13 cellular contexts compared by ENCODE assay signal in genomic region chr3:188446791-188447190, GRCh38.
DNase-seq lines count a peak whose midpoint lies in the region; ATAC-seq and TF ChIP-seq lines count a peak whose summit lies in the region.
"Had no signal": no experiment of that assay in that cellular context is flagged by ENCODE, and none has a peak within 500 bp of the region (broad histone marks: within the 10 kb centered on the region; RNA-seq: fewer than 3 reads in every experiment).

No MANE protein-coding gene starts in this region.

- no peak for DNase-seq in activated naive CD8-positive, alpha-beta T cell treated with anti-CD3 and anti-CD28 coated beads, Interleukin-2, amount 10 ng/mL, durations not matched to agents 7 days and 5 days
- no peak for DNase-seq in activated naive CD8-positive, alpha-beta T cell treated with anti-CD3 and anti-CD28 coated beads for 36 hours
- peak; percentile 80 for DNase-seq in Jurkat, Clone E6-1 (ENCODE audit: low read depth, low spot score)
- DNase-seq in NCI-H1417 (lab: John Stamatoyannopoulos, UW) (no peak), heart left ventricle (no peak), neural progenitor cell (ENCODE audit: low spot score) (no peak)
- DNase-seq: activated CD8-positive, alpha-beta memory T cell treated with anti-CD3 and anti-CD28 coated beads for 24 hours; aorta; IMR-90; NCI-H226 had no signal

- H3K36me3 ChIP-seq in heart left ventricle (peaks cover 0 to under 1% (median 0%) of the 10 kb centered on the region in 9 donors), neural progenitor cell (no peaks in the 10 kb centered on the region)

- H3K36me3 Mint-ChIP-seq in activated naive CD8-positive, alpha-beta T cell treated with anti-CD3 and anti-CD28 coated beads, Interleukin-2, amount 10 ng/mL, durations not matched to agents 7 days and 5 days, result peaks cover 30% of the 10 kb centered on the region
- H3K36me3 Mint-ChIP-seq in activated naive CD8-positive, alpha-beta T cell treated with anti-CD3 and anti-CD28 coated beads for 36 hours, result peaks cover 27% of the 10 kb centered on the region
- peaks cover 24% of the 10 kb centered on the region for H3K36me3 Mint-ChIP-seq in stimulated activated memory B cell treated with anti-CD40 and anti-IgM and Interleukin-4, amounts not matched to agents 10 μg/mL and 1 μg/mL and 100 μg/mL, for 72 hours
- H3K36me3 Mint-ChIP-seq in neural progenitor cell, result peaks cover 3% of the 10 kb centered on the region

- no peaks in the 10 kb centered on the region for H3K27me3 Mint-ChIP-seq in activated naive CD8-positive, alpha-beta T cell treated with anti-CD3 and anti-CD28 coated beads, Interleukin-2, amount 10 ng/mL, durations not matched to agents 7 days and 5 days
- no peaks in the 10 kb centered on the region for H3K27me3 Mint-ChIP-seq in activated naive CD8-positive, alpha-beta T cell treated with anti-CD3 and anti-CD28 coated beads for 36 hours
- H3K27me3 Mint-ChIP-seq in stimulated activated memory B cell treated with anti-CD40 and anti-IgM and Interleukin-4, amounts not matched to agents 10 μg/mL and 1 μg/mL and 100 μg/mL, for 72 hours, result no peaks in the 10 kb centered on the region
- H3K27me3 Mint-ChIP-seq in neural progenitor cell (ENCODE audit: insufficient read depth, low read depth), result no peaks in the 10 kb centered on the region

- H4K20me1 ChIP-seq in neural progenitor cell (ENCODE audit: low read depth), result no peaks in the 10 kb centered on the region

- 76 to 91% (median 86%) methylated on average over 2 of the region's 2 CpGs for WGBS in heart left ventricle, 4 donors

- H3F3A ChIP-seq in neural progenitor cell (ENCODE audit: low read depth), result no peaks in the 10 kb centered on the region

- POLR2A ChIA-PET in activated naive CD8-positive, alpha-beta T cell treated with anti-CD3 and anti-CD28 coated beads, Interleukin-2, amount 10 ng/mL, durations not matched to agents 7 days and 5 days (lab: Charles Lee), result interaction anchor here (0.7 kb wide), 1 partner anchor 340 kb away, joined by 7 read pairs; no protein-coding TSS in a partner anchor

- H3K4me3 Mint-ChIP-seq in activated naive CD8-positive, alpha-beta T cell treated with anti-CD3 and anti-CD28 coated beads, Interleukin-2, amount 10 ng/mL, durations not matched to agents 7 days and 5 days, result no peak overlapping the region
- H3K4me3 Mint-ChIP-seq in activated naive CD8-positive, alpha-beta T cell treated with anti-CD3 and anti-CD28 coated beads for 36 hours, result no peak overlapping the region
- peak overlapping the region; percentile 60 for H3K4me3 Mint-ChIP-seq in stimulated activated memory B cell treated with anti-CD40 and anti-IgM and Interleukin-4, amounts not matched to agents 10 μg/mL and 1 μg/mL and 100 μg/mL, for 72 hours
- H3K4me3 Mint-ChIP-seq in neural progenitor cell, result no peak overlapping the region

- H3K27ac Mint-ChIP-seq in activated naive CD8-positive, alpha-beta T cell treated with anti-CD3 and anti-CD28 coated beads, Interleukin-2, amount 10 ng/mL, durations not matched to agents 7 days and 5 days, result peak overlapping the region; percentile 10
- H3K27ac Mint-ChIP-seq in activated naive CD8-positive, alpha-beta T cell treated with anti-CD3 and anti-CD28 coated beads for 36 hours, result no peak overlapping the region
- peak overlapping the region; percentile 98 for H3K27ac Mint-ChIP-seq in stimulated activated memory B cell treated with anti-CD40 and anti-IgM and Interleukin-4, amounts not matched to agents 10 μg/mL and 1 μg/mL and 100 μg/mL, for 72 hours
- H3K27ac Mint-ChIP-seq in neural progenitor cell, result no peak overlapping the region

- H3K9me3 ChIP-seq in heart left ventricle (peaks cover 0 to 3% (median 0%) of the 10 kb centered on the region in 12 donors), neural progenitor cell (ENCODE audit: low read depth) (no peaks in the 10 kb centered on the region)

- H3K4me1 ChIP-seq in heart left ventricle, result peaks cover 0 to 11% (median 2%) of the 10 kb centered on the region in 12 donors
- no peaks in the 10 kb centered on the region for H3K4me1 ChIP-seq in neural progenitor cell

- H3K4me1 Mint-ChIP-seq in activated naive CD8-positive, alpha-beta T cell treated with anti-CD3 and anti-CD28 coated beads, Interleukin-2, amount 10 ng/mL, durations not matched to agents 7 days and 5 days, result peaks cover 20% of the 10 kb centered on the region
- peaks cover 17% of the 10 kb centered on the region for H3K4me1 Mint-ChIP-seq in activated naive CD8-positive, alpha-beta T cell treated with anti-CD3 and anti-CD28 coated beads for 36 hours
- H3K4me1 Mint-ChIP-seq in stimulated activated memory B cell treated with anti-CD40 and anti-IgM and Interleukin-4, amounts not matched to agents 10 μg/mL and 1 μg/mL and 100 μg/mL, for 72 hours, result peaks cover 68% of the 10 kb centered on the region
- H3K4me1 Mint-ChIP-seq in neural progenitor cell, result peaks cover 4% of the 10 kb centered on the region

- peaks cover 6% of the 10 kb centered on the region for H3K9me3 Mint-ChIP-seq in activated naive CD8-positive, alpha-beta T cell treated with anti-CD3 and anti-CD28 coated beads, Interleukin-2, amount 10 ng/mL, durations not matched to agents 7 days and 5 days
- H3K9me3 Mint-ChIP-seq in activated naive CD8-positive, alpha-beta T cell treated with anti-CD3 and anti-CD28 coated beads for 36 hours, result peaks cover 3% of the 10 kb centered on the region
- H3K9me3 Mint-ChIP-seq in stimulated activated memory B cell treated with anti-CD40 and anti-IgM and Interleukin-4, amounts not matched to agents 10 μg/mL and 1 μg/mL and 100 μg/mL, for 72 hours, result peaks cover 4% of the 10 kb centered on the region
- H3K9me3 Mint-ChIP-seq in neural progenitor cell, result peaks cover 4% of the 10 kb centered on the region

- no peak overlapping the region for H3K9ac ChIP-seq in neural progenitor cell

- H3K79me2 ChIP-seq in neural progenitor cell (ENCODE audit: low read depth), result no peaks in the 10 kb centered on the region

- TF ChIP-seq POLR2A in heart left ventricle (IDR thresholded peaks at IDR 0.05), result no peak

- TF ChIP-seq CTCF in heart left ventricle (IDR thresholded peaks at IDR 0.05) (no peak), neural progenitor cell (IDR thresholded peaks at IDR 0.05) (no peak)

- intact Hi-C loops in heart left ventricle (cut with DNase I), result no loop called here

- no peak overlapping the region for H3K4me3 ChIP-seq in Jurkat, Clone E6-1 (ENCODE audit: low read length)
- H3K4me3 ChIP-seq in heart left ventricle (no peak overlapping the region), neural progenitor cell (no peak overlapping the region)
- H3K4me3 ChIP-seq: smooth muscle cell had no signal

- H3K27me3 ChIP-seq in heart left ventricle (no peaks in the 10 kb centered on the region), neural progenitor cell (no peaks in the 10 kb centered on the region)

- no peak overlapping the region for H3K4me2 ChIP-seq in neural progenitor cell
- H3K4me2 ChIP-seq: smooth muscle cell had no signal

- ATAC-seq in activated naive CD8-positive, alpha-beta T cell treated with anti-CD3 and anti-CD28 coated beads, Interleukin-2, amount 10 ng/mL, durations not matched to agents 7 days and 5 days (ENCODE audit: low read depth), result peak; percentile 39
- peak; percentile 77 for ATAC-seq in HG02678 (IDR thresholded peaks at IDR 0.05; ENCODE audit: unreplicated experiment)
- ATAC-seq in stimulated activated memory B cell treated with anti-CD40 and anti-IgM and Interleukin-4, amounts not matched to agents 10 μg/mL and 1 μg/mL and 100 μg/mL, for 72 hours, result peak; percentile 65
- ATAC-seq in heart left ventricle, result no peak

- no peak overlapping the region for H2AFZ ChIP-seq in neural progenitor cell (replicated peaks)

- H3K27ac ChIP-seq in heart left ventricle, result no peak overlapping the region
- no peak overlapping the region for H3K27ac ChIP-seq in neural progenitor cell

Comparison
In these comparisons a context has a peak if more than half of its experiments do, and no peak if none do; other contexts are left out.
1. H3K27ac Mint-ChIP-seq: peak in activated naive CD8-positive, alpha-beta T cell treated with anti-CD3 and anti-CD28 coated beads, Interleukin-2, amount 10 ng/mL, durations not matched to agents 7 days and 5 days (single experiment) and stimulated activated memory B cell treated with anti-CD40 and anti-IgM and Interleukin-4, amounts not matched to agents 10 μg/mL and 1 μg/mL and 100 μg/mL, for 72 hours (single experiment); none in activated naive CD8-positive, alpha-beta T cell treated with anti-CD3 and anti-CD28 coated beads for 36 hours (single experiment) and neural progenitor cell (single experiment).
2. ATAC-seq: peak in activated naive CD8-positive, alpha-beta T cell treated with anti-CD3 and anti-CD28 coated beads, Interleukin-2, amount 10 ng/mL, durations not matched to agents 7 days and 5 days (single experiment), HG02678 (single experiment) and stimulated activated memory B cell treated with anti-CD40 and anti-IgM and Interleukin-4, amounts not matched to agents 10 μg/mL and 1 μg/mL and 100 μg/mL, for 72 hours (single experiment); none in heart left ventricle (0 of 4).